In the genomic region with DNA sequence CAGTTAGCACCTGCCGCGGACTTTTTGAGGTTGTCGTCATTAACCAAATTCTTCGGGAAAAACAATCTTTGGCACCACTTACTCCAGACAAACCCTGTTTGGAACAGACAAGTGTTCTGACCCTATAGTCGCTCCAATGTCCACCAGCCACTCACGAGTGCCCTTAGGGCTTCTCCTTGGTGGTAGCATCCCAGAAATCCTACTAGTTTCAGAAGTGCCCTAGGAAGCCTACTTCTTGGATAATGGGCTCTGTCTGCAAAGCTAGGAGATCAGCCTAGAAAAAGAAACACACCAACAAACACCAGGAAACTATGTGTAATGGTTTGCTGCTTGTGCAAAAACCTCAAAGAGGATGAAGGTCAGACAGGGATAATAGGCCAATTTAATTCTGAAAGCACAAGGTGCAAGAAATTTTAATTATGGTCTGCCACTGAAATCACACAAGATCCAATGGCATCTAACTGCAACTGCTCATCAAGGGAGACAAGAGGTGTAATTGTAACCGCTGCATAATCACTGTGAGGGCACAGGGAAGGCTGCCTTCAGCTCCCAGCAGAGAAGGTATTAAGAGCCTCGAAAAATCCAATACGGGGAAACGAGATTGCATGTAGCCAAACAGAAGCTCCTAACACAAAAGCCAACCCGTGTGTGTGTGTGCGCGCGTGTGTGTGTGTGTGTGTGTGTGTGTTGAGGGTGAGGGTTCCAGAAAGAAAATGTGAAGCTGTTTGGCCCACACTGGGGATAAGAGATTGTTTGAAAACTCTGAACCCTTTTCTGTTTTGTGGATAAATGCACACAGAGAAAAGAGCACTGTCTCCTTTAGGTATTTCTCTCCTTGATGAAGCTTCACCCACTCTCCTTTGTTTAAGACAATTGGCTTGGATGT, we compare ENCODE assay signal across 8 cellular contexts. TPM values are rescaled to one million over a fixed set of nuclear protein-coding genes. Genes with fewer than 3 reads are reported as not detected.
DNase-seq lines count a peak whose midpoint lies in the region; ATAC-seq and FAIRE-seq lines count a peak whose summit lies in the region.

No MANE protein-coding gene starts in this region.

- DNase-seq in M059J (ENCODE audit: low read depth) (peak; percentile 29), amniotic epithelial cell (ENCODE audit: low read depth) (peak; percentile 46), islet precursor cell (peak; percentile 60), small intestine (peak; percentile 28), putamen (ENCODE audit: low spot score) (no peak), cerebellum (ENCODE audit: low spot score) (no peak)

- 23 to 32% (median 30%) methylated on average over 14 of the region's 14 CpGs for WGBS in small intestine, 3 donors

- peak overlapping the region in 1 of 2 donors; percentile 87 for H3K4me3 ChIP-seq in small intestine (ENCODE audit: low read depth in 1 of 2, low read length in 2 of 2)

- no peak for ATAC-seq in GM21390 (IDR thresholded peaks at IDR 0.05; ENCODE audit: unreplicated experiment)
- ATAC-seq in GM18498 (IDR thresholded peaks at IDR 0.05; ENCODE audit: unreplicated experiment) = no peak

- H3K4me1 ChIP-seq in small intestine (ENCODE audit: control insufficient read depth in 2 of 2, insufficient read depth in 1 of 2, low read depth in 1 of 2, low read length in 1 of 2) = no peaks in the 10 kb centered on the region

- peak overlapping the region in 1 of 2 donors; percentile 79 for H3K27ac ChIP-seq in small intestine (ENCODE audit: low read depth in 1 of 2, low read length in 1 of 2)

- H3K9me3 ChIP-seq in small intestine (ENCODE audit: control insufficient read depth, low read depth) = no peaks in the 10 kb centered on the region

- FAIRE-seq in small intestine (lab: Jason Lieb, UNC) = no peak

- no peaks in the 10 kb centered on the region for H3K36me3 ChIP-seq in small intestine (ENCODE audit: control insufficient read depth in 2 of 2, insufficient read depth in 2 of 2, low read length in 2 of 2)

- no peaks in the 10 kb centered on the region for H3K27me3 ChIP-seq in small intestine (ENCODE audit: control insufficient read depth in 2 of 2, insufficient read depth in 2 of 2, low read length in 2 of 2)

RNA-seq across cellular contexts. Expression of gene WLS, which starts 2.2 kb away (rescaled TPM):
- 43.9 and 47.3 TPM in 2 replicates for total RNA-seq in M059J (2014; rRNA removed; shearing (Covaris generic))
- polyA plus RNA-seq in small intestine = 10 to 100 TPM in 1 of 3 donors, 1 to 10 TPM in 2; 2.2 to 39.2 (median 5.7) TPM
- total RNA-seq in cerebellum = 52.9 TPM

Comparison
In these comparisons a context has a peak if more than half of its experiments do, and no peak if none do; other contexts are left out.
1. DNase-seq: peak in M059J (single experiment), amniotic epithelial cell (single experiment), islet precursor cell (single experiment) and small intestine (single experiment); none in putamen (single experiment) and cerebellum (single experiment).